ENCODE assay signal across 15 cellular contexts in the genomic region with DNA sequence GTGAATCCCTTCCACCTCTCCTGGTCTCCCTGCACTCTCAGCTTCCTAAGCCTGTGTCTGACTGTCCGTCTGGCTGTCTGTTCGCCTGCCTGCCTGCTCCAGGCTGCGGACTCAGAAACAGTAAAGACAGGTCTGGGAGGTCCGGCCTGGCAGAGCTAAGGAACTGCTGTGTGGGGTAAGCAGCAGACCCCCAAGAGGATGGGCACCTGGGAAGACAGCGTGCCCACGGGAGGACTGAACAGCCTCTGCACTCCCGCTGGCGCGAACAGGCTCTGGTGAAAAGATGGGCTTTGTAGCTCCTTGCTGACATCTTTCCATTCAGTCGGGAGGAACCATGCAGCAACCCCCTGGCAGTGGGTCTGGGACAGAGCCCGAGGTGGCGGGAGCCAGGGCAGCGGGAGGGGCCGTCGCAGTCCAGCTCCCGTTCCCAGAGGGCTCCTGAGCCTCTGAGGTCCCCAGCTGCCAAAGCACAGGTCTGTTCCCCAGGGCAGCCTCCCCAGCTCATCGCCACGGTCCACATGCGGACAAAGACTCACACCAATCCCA.
DNase-seq lines count a peak whose midpoint lies in the region; ATAC-seq lines count a peak whose summit lies in the region.
"Had no signal": no experiment of that assay in that cellular context is flagged by ENCODE, and none has a peak within 500 bp of the region (broad histone marks: within the 10 kb centered on the region; RNA-seq: fewer than 3 reads in every experiment).

No MANE protein-coding gene starts in this region.

- H3K27me3 ChIP-seq in BLaER1 treated with 17β-estradiol and CSF1 and Interleukin-3, amounts not matched to agents 10 nM and 100 nM: peaks cover 0 to 38% (median 13%) of the 10 kb centered on the region in 11 experiments; a peak in 13 of 22 replicates

- H3K4me3 ChIP-seq in BLaER1 treated with 17β-estradiol and CSF1 and Interleukin-3, amounts not matched to agents 10 nM and 100 nM: no peak overlapping the region
- H3K4me3 ChIP-seq: GM12878, HAP-1 had no signal

- peaks cover 13 to 79% (median 62%) of the 10 kb centered on the region in 10 experiments; a peak in 18 of 20 replicates for H3K4me1 ChIP-seq in BLaER1 treated with 17β-estradiol and CSF1 and Interleukin-3, amounts not matched to agents 10 nM and 100 nM
- H3K4me1 ChIP-seq: HAP-1 had no signal

- no peaks in the 10 kb centered on the region for H3K36me3 ChIP-seq in BLaER1 treated with 17β-estradiol and CSF1 and Interleukin-3, amounts not matched to agents 10 nM and 100 nM
- H3K36me3 ChIP-seq: HAP-1 had no signal

- peaks cover 0 to 24% (median 0%) of the 10 kb centered on the region in 11 experiments; a peak in 5 of 22 replicates for H4K20me1 ChIP-seq in BLaER1 treated with 17β-estradiol and CSF1 and Interleukin-3, amounts not matched to agents 10 nM and 100 nM

- H3K9ac ChIP-seq in BLaER1 treated with 17β-estradiol and CSF1 and Interleukin-3, amounts not matched to agents 10 nM and 100 nM: peak overlapping the region in 1 of 11 experiments; percentile 18; a peak in 1 of 22 replicates

- no peak overlapping the region; a peak in 2 of 22 replicates for H3K27ac ChIP-seq in BLaER1 treated with 17β-estradiol and CSF1 and Interleukin-3, amounts not matched to agents 10 nM and 100 nM
- peak overlapping the region; percentile 20 for H3K27ac ChIP-seq in angular gyrus (ENCODE audit: low read depth, low read length)
- peak overlapping the region; percentile 33 for H3K27ac ChIP-seq in temporal lobe (ENCODE audit: low read depth, low read length)

- H3K4me2 ChIP-seq in BLaER1 treated with 17β-estradiol and CSF1 and Interleukin-3, amounts not matched to agents 10 nM and 100 nM: peak overlapping the region in 10 of 11 experiments; percentile 4 to 94 (median 80); a peak in 18 of 22 replicates

- ATAC-seq in HG03175 (IDR thresholded peaks at IDR 0.05; ENCODE audit: unreplicated experiment): no peak
- no peak for ATAC-seq in GM21526 (IDR thresholded peaks at IDR 0.05; ENCODE audit: low FRiP score, unreplicated experiment)
- ATAC-seq: GM12878 had no signal

- no peaks in the 10 kb centered on the region for H3K9me3 ChIP-seq in BLaER1 treated with 17β-estradiol and CSF1 and Interleukin-3, amounts not matched to agents 10 nM and 100 nM (replicated peaks in 1 of 11)
- H3K9me3 ChIP-seq: HAP-1 had no signal

- DNase-seq in DMS79 treated with DMSO at 0.1 percent for 48 hours (lab: John Stamatoyannopoulos, UW) (peak; percentile 34), DMS79 (lab: John Stamatoyannopoulos, UW) (no peak)
- DNase-seq: 8988T; AML-193; Calu3; CD4-positive, alpha-beta T cell; DMS153; GOT3 had no signal

Comparison
In these comparisons a context has a peak if more than half of its experiments do, and no peak if none do; other contexts are left out.
1. H3K27ac ChIP-seq: peak in angular gyrus (single experiment) and temporal lobe (single experiment); none in BLaER1 treated with 17β-estradiol and CSF1 and Interleukin-3, amounts not matched to agents 10 nM and 100 nM (0 of 11).